In the genomic region with DNA sequence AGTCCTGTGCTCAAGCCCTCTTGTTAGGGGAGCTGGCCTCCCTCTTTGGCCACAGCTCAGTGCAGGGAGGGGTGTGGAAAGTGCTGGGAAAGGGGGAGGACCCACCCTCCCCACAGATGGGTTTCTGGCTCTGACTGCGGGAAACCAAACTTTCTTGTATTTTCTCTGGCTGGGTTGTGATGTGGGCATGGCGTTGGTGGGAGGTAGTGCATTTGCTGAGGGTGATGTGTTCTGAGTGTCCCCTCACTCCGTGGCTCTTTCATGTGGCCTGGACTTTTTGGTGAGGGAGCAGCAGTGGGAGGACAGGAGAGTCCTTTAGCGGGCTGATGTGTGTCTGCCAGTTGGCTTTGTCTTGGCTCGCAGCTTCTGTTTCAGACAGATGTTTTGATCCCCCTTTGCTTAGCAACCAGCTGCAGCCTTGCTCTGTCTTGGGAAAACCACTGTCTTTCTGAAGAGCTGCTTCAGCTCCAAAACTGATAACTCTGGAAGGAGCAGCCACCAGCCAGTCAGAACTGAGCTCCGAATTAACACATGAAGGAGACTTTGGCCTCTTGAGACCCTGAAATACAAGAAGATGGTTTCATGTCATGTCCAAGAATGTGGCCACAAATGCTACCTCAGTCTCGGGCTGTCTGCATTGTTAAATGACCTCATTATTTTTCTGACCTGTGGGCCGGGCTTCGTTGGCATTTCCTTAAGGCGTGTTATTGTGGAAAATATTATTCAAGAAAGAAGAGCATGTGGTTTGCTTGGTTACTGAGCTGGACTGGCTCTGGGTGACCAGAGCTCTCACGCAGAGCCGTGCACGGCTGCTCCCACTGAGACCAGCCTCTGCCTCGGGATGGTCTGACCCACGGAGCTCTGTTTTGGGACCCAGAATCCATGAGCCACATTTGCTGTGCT, we compare ENCODE assay signal across 8 cellular contexts. TPM values are rescaled to one million over a fixed set of nuclear protein-coding genes. Genes with fewer than 3 reads are reported as not detected.
DNase-seq lines count a peak whose midpoint lies in the region; ATAC-seq and TF ChIP-seq lines count a peak whose summit lies in the region.

No MANE protein-coding gene starts in this region.

- no peaks in the 10 kb centered on the region for H3K9me3 Mint-ChIP-seq in activated CD4-positive, alpha-beta T cell treated with anti-CD3 and anti-CD28 coated beads, Interleukin-2, amount 10 ng/mL, durations not matched to agents 24 days and 14 days

- ATAC-seq in GM21786 (IDR thresholded peaks at IDR 0.05; ENCODE audit: unreplicated experiment) (no peak), HG02678 (IDR thresholded peaks at IDR 0.05; ENCODE audit: unreplicated experiment) (no peak)

- H3K27me3 ChIP-seq in adipocyte (replicated peaks; ENCODE audit: control insufficient read depth, insufficient read depth, low read length) (no peaks in the 10 kb centered on the region), right atrium auricular region (no peaks in the 10 kb centered on the region)

- peak overlapping the region; percentile 80 to 83 for H3K27ac ChIP-seq in right atrium auricular region
- peak overlapping the region in 20 of 21 experiments; percentile 25 to 86 (median 66) for H3K27ac ChIP-seq in skin epidermis

- H3K27ac Mint-ChIP-seq in activated CD4-positive, alpha-beta T cell treated with anti-CD3 and anti-CD28 coated beads, Interleukin-2, amount 10 ng/mL, durations not matched to agents 24 days and 14 days: peak overlapping the region; percentile 74

- TF ChIP-seq CTCF in right atrium auricular region (IDR thresholded peaks at IDR 0.05): no peak

- H3K4me3 ChIP-seq in adipocyte (ENCODE audit: low read length) (peak overlapping the region; percentile 17), right atrium auricular region (no peak overlapping the region), skin epidermis (no peak overlapping the region)

- H3K9me3 ChIP-seq in adipocyte (ENCODE audit: control insufficient read depth, low read length) (no peaks in the 10 kb centered on the region), right atrium auricular region (no peaks in the 10 kb centered on the region)

- peak overlapping the region; percentile 45 for H3K9ac ChIP-seq in adipocyte (ENCODE audit: low read length)

- peak; percentile 68 for DNase-seq in activated CD4-positive, alpha-beta T cell treated with anti-CD3 and anti-CD28 coated beads, Interleukin-2, amount 10 ng/mL, durations not matched to agents 24 days and 14 days
- no peak for DNase-seq in activated CD4-positive, alpha-beta T cell treated with anti-CD3 and anti-CD28 coated beads, Interleukin-2, amount 50 U/mL, for 1 hour
- peak; percentile 93 for DNase-seq in adipocyte (ENCODE audit: low read depth)
- peak; percentile 92 for DNase-seq in right atrium auricular region (ENCODE audit: low spot score)
- DNase-seq in NCI-H146 (lab: John Stamatoyannopoulos, UW): no peak

- H3K36me3 Mint-ChIP-seq in activated CD4-positive, alpha-beta T cell treated with anti-CD3 and anti-CD28 coated beads, Interleukin-2, amount 10 ng/mL, durations not matched to agents 24 days and 14 days (ENCODE audit: low read depth): peaks cover 26% of the 10 kb centered on the region

- H3K27me3 Mint-ChIP-seq in activated CD4-positive, alpha-beta T cell treated with anti-CD3 and anti-CD28 coated beads, Interleukin-2, amount 10 ng/mL, durations not matched to agents 24 days and 14 days: no peaks in the 10 kb centered on the region

- peaks cover 17% of the 10 kb centered on the region for H3K4me1 ChIP-seq in adipocyte (ENCODE audit: control insufficient read depth, insufficient read depth, low read length)
- H3K4me1 ChIP-seq in right atrium auricular region: peaks cover 0 to 53% of the 10 kb centered on the region in 2 donors

- H3K4me3 Mint-ChIP-seq in activated CD4-positive, alpha-beta T cell treated with anti-CD3 and anti-CD28 coated beads, Interleukin-2, amount 10 ng/mL, durations not matched to agents 24 days and 14 days: peak overlapping the region; percentile 17

- intact Hi-C loops in activated CD4-positive, alpha-beta T cell treated with anti-CD3 and anti-CD28 coated beads, Interleukin-2, amount 10 ng/mL, durations not matched to agents 24 days and 14 days (cut with micrococcal nuclease): loop anchor here (1.0 to 5.0 kb wide), 4 partner anchors 20 to 242 kb away; no protein-coding TSS in a partner anchor

- H3K36me3 ChIP-seq in adipocyte (ENCODE audit: control insufficient read depth, insufficient read depth, low read length, severe bottlenecking) (no peaks in the 10 kb centered on the region), right atrium auricular region (no peaks in the 10 kb centered on the region)

- H3K4me1 Mint-ChIP-seq in activated CD4-positive, alpha-beta T cell treated with anti-CD3 and anti-CD28 coated beads, Interleukin-2, amount 10 ng/mL, durations not matched to agents 24 days and 14 days: peaks cover 40% of the 10 kb centered on the region

RNA-seq across cellular contexts. Expression of a gene that starts 21.5 kb away (rescaled TPM):
- total RNA-seq in activated CD4-positive, alpha-beta T cell treated with anti-CD3 and anti-CD28 coated beads, Interleukin-2, amount 10 ng/mL, durations not matched to agents 24 days and 14 days: 22.2 and 24.3 TPM in 2 replicates
- total RNA-seq in right atrium auricular region: 10 to 100 TPM; 10.1 to 20.0 TPM

Comparison
In these comparisons a context has a peak if more than half of its experiments do, and no peak if none do; other contexts are left out.
1. DNase-seq: peak in activated CD4-positive, alpha-beta T cell treated with anti-CD3 and anti-CD28 coated beads, Interleukin-2, amount 10 ng/mL, durations not matched to agents 24 days and 14 days (single experiment), adipocyte (single experiment) and right atrium auricular region (single experiment); none in activated CD4-positive, alpha-beta T cell treated with anti-CD3 and anti-CD28 coated beads, Interleukin-2, amount 50 U/mL, for 1 hour (single experiment) and NCI-H146 (single experiment).